15 cellular contexts compared by ENCODE assay signal in genomic region chr13:100347941-100348340, GRCh38.
DNase-seq lines count a peak whose midpoint lies in the region; ATAC-seq and TF ChIP-seq lines count a peak whose summit lies in the region.
"Had no signal": no experiment of that assay in that cellular context is flagged by ENCODE, and none has a peak within 500 bp of the region (broad histone marks: within the 10 kb centered on the region; RNA-seq: fewer than 3 reads in every experiment).

No MANE protein-coding gene starts in this region.

- H3K4me1 ChIP-seq in GM23338 (ENCODE audit: insufficient read depth): no peaks in the 10 kb centered on the region
- H3K4me1 ChIP-seq in PC-3 (ENCODE audit: insufficient read depth, low read length): peaks cover 9% of the 10 kb centered on the region
- H3K4me1 ChIP-seq in mucosa of descending colon (ENCODE audit: low read depth): no peaks in the 10 kb centered on the region

- H3K9me2 ChIP-seq in GM23338 (ENCODE audit: insufficient read depth) (no peaks in the 10 kb centered on the region), PC-3 (replicated peaks; ENCODE audit: low read length) (no peaks in the 10 kb centered on the region)

- H3K4me2 ChIP-seq in GM23338 (no peak overlapping the region), PC-3 (ENCODE audit: low read length) (0 out of 2 replicates have a peak overlapping the region, but pooled peaks have one; percentile 33)

- no peak overlapping the region for H3K27ac ChIP-seq in GM23338 (ENCODE audit: low read depth)
- H3K27ac ChIP-seq in PC-3 (ENCODE audit: low read length): no peak overlapping the region
- H3K27ac ChIP-seq: left ventricle myocardium inferior had no signal

- H3K9me3 ChIP-seq in PC-3 (ENCODE audit: low read length): no peaks in the 10 kb centered on the region
- H3K9me3 ChIP-seq in mucosa of descending colon: no peaks in the 10 kb centered on the region

- POLR2A ChIA-PET in PC-3 (lab: Charles Lee; ENCODE audit: unreplicated experiment): no interaction called here

- H3F3A ChIP-seq in GM23338 (replicated peaks; ENCODE audit: low read depth) (no peaks in the 10 kb centered on the region), PC-3 (ENCODE audit: low read length, unreplicated experiment) (no peaks in the 10 kb centered on the region)

- ATAC-seq in GM23338 (no peak), PC-3 (peak; percentile 96), mucosa of descending colon (peak; percentile 81)

- H2AFZ ChIP-seq in GM23338: no peak overlapping the region
- no peak overlapping the region for H2AFZ ChIP-seq in PC-3 (ENCODE audit: low read length)

- intact Hi-C loops in PC-3 (cut with micrococcal nuclease) (loop anchor here (5.0 kb wide), 1 partner anchor 164 kb away; no protein-coding TSS in a partner anchor), mucosa of descending colon (cut with DNase I, micrococcal nuclease) (no loop called here)

- peak overlapping the region; percentile 47; the same call in 1 of the 2 replicates for H3K27ac Mint-ChIP-seq in GM23338
- H3K27ac Mint-ChIP-seq: activated T-helper 2 cell treated with anti-CD3 and anti-CD28 coated beads, Interferon-gamma antibody, Interleukin-2, Interleukin-4, amounts not matched to agents 10 μg/mL and 5 μg/mL and 100 μg/mL, durations not matched to agents 14 hours and 24 hours and 36 hours; IgD-negative memory B cell had no signal

- H3K36me3 ChIP-seq in GM23338 (ENCODE audit: insufficient read depth) (no peaks in the 10 kb centered on the region), PC-3 (ENCODE audit: low read depth, low read length) (no peaks in the 10 kb centered on the region), mucosa of descending colon (ENCODE audit: low read depth) (no peaks in the 10 kb centered on the region)

- H3K4me3 Mint-ChIP-seq in GM23338: no peak overlapping the region
- H3K4me3 Mint-ChIP-seq: IgD-negative memory B cell had no signal

- H3K4me3 ChIP-seq in GM23338 (no peak overlapping the region), PC-3 (ENCODE audit: low read length) (no peak overlapping the region), choroid plexus epithelial cell (ENCODE audit: low read depth, low read length) (no peak overlapping the region), mucosa of descending colon (no peak overlapping the region)
- H3K4me3 ChIP-seq: left ventricle myocardium inferior had no signal

- peaks cover 20% of the 10 kb centered on the region; the same call in 2 of the 3 replicates for H3K36me3 Mint-ChIP-seq in GM23338 (ENCODE audit: low read depth)

- H3K79me2 ChIP-seq in GM23338 (replicated peaks; ENCODE audit: insufficient read depth) (no peaks in the 10 kb centered on the region), PC-3 (ENCODE audit: low read length) (no peaks in the 10 kb centered on the region)

- CTCF ChIA-PET in PC-3 (lab: Charles Lee): no interaction called here

- DNase-seq in GM23338 (ENCODE audit: low spot score): no peak
- DNase-seq in PC-3: peak; percentile 50
- peak; percentile 35 for DNase-seq in choroid plexus epithelial cell (ENCODE audit: low read depth)
- DNase-seq in mucosa of descending colon: peak in 1 of 3 donors; percentile 23
- DNase-seq in NCI-H2227 (lab: John Stamatoyannopoulos, UW; ENCODE audit: unreplicated experiment): no peak
- no peak for DNase-seq in NCI-H128 (lab: John Stamatoyannopoulos, UW; ENCODE audit: unreplicated experiment)
- DNase-seq in NCI-H1436 (lab: John Stamatoyannopoulos, UW): no peak
- DNase-seq: activated CD4-positive, alpha-beta T cell treated with anti-CD3 and anti-CD28 coated beads for 1 hour; cerebellar nuclear complex; left ventricle myocardium inferior; occipital lobe; stimulated activated CD4-positive, alpha-beta T cell treated with anti-CD3 and anti-CD28 coated beads, Interleukin-4, amount 100 ng/mL, for 1 hour; T-helper 9 cell had no signal

- H3K27me3 ChIP-seq in GM23338 (ENCODE audit: insufficient read depth): no peaks in the 10 kb centered on the region
- no peaks in the 10 kb centered on the region for H3K27me3 ChIP-seq in PC-3 (ENCODE audit: low read length)

- H3K9ac ChIP-seq in PC-3 (ENCODE audit: low read length): no peak overlapping the region

- no TSS peak for BruUV-seq in PC-3 (replicated peaks; lab: Mats Ljungman, UMichigan)

- H3K4me1 Mint-ChIP-seq in GM23338: peaks cover 11% of the 10 kb centered on the region
- H3K4me1 Mint-ChIP-seq: IgD-negative memory B cell had no signal

- H3K9me3 Mint-ChIP-seq in GM23338: no peaks in the 10 kb centered on the region
- H3K9me3 Mint-ChIP-seq: activated T-helper 2 cell treated with anti-CD3 and anti-CD28 coated beads, Interferon-gamma antibody, Interleukin-2, Interleukin-4, amounts not matched to agents 10 μg/mL and 5 μg/mL and 100 μg/mL, durations not matched to agents 14 hours and 24 hours and 36 hours had no signal

- no peaks in the 10 kb centered on the region for H3K27me3 Mint-ChIP-seq in GM23338 (ENCODE audit: insufficient read depth, low read depth, poor library complexity)
- H3K27me3 Mint-ChIP-seq: IgD-negative memory B cell had no signal

- TF ChIP-seq CTCF in GM23338 (conservative IDR thresholded peaks at IDR 0.05; ENCODE audit: low read depth in 2 of 2) (no peak), PC-3 (conservative IDR thresholded peaks at IDR 0.05; ENCODE audit: low read depth, low read length) (no peak), choroid plexus epithelial cell (conservative IDR thresholded peaks at IDR 0.05; ENCODE audit: low read depth, low read length) (no peak), mucosa of descending colon (IDR thresholded peaks at IDR 0.05) (no peak)

- no peaks in the 10 kb centered on the region for H4K20me1 ChIP-seq in GM23338 (replicated peaks; ENCODE audit: insufficient read depth)
- no peaks in the 10 kb centered on the region for H4K20me1 ChIP-seq in PC-3 (ENCODE audit: low read length)

TF ChIP-seq in GM23338, 12 proteins besides CTCF, POLR2A, EP300 and RAD21 (continues in another document):
- TF ChIP-seq CREB1 (CRISPR knock-in tag; IDR thresholded peaks at IDR 0.05; ENCODE audit: low read depth) (no peak), NANOG (IDR thresholded peaks at IDR 0.05; ENCODE audit: borderline replicate concordance) (no peak), ZNF462 (CRISPR knock-in tag; IDR thresholded peaks at IDR 0.05) (no peak), ZNF114 (CRISPR knock-in tag; IDR thresholded peaks at IDR 0.05) (no peak)

Comparison
In these comparisons a context has a peak if more than half of its experiments do, and no peak if none do; other contexts are left out.
1. DNase-seq: peak in PC-3 (single experiment) and choroid plexus epithelial cell (single experiment); none in GM23338 (single experiment), NCI-H2227 (single experiment), NCI-H128 (single experiment) and NCI-H1436 (single experiment).